9 cellular contexts compared by ENCODE assay signal in genomic region chr9:130768265-130768664, GRCh38.
DNase-seq lines count a peak whose midpoint lies in the region; TF ChIP-seq lines count a peak whose summit lies in the region.
"Had no signal": no experiment of that assay in that cellular context is flagged by ENCODE, and none has a peak within 500 bp of the region (broad histone marks: within the 10 kb centered on the region; RNA-seq: fewer than 3 reads in every experiment).

No MANE protein-coding gene starts in this region.

- H3K9me3 ChIP-seq in mucosa of rectum (ENCODE audit: control insufficient read depth in 2 of 2, low read length in 2 of 2) (no peaks in the 10 kb centered on the region), spleen (no peaks in the 10 kb centered on the region)
- H3K9me3 ChIP-seq in CD4-positive, alpha-beta memory T cell (ENCODE audit: control insufficient read depth in 1 of 2, low read length in 2 of 2) = no peaks in the 10 kb centered on the region

- H3K36me3 Mint-ChIP-seq in activated naive CD8-positive, alpha-beta T cell treated with anti-CD3 and anti-CD28 coated beads for 36 hours = peaks cover 3% of the 10 kb centered on the region
- peaks cover 0 to 5% of the 10 kb centered on the region in 2 donors for H3K36me3 Mint-ChIP-seq in CD4-positive, alpha-beta memory T cell

- H3K27me3 ChIP-seq in mucosa of rectum (ENCODE audit: control insufficient read depth in 2 of 2, insufficient read depth in 2 of 2, low read length in 2 of 2) (no peaks in the 10 kb centered on the region), spleen (replicated peaks in 1 of 7) (no peaks in the 10 kb centered on the region)
- H3K27me3 ChIP-seq in CD4-positive, alpha-beta memory T cell (ENCODE audit: insufficient read depth, low read length) = no peaks in the 10 kb centered on the region

- 38 to 63% (median 44%) methylated on average over 6 of the region's 6 CpGs for WGBS in spleen, 5 donors

- CTCF ChIA-PET in CD4-positive, alpha-beta memory T cell (lab: Charles Lee; ENCODE audit: partially characterized antibody) = interaction anchor here (2.0 kb wide), 1 partner anchor 67 kb away, joined by 6 read pairs; no protein-coding TSS in a partner anchor

- peak; percentile 49 for DNase-seq in Daoy (ENCODE audit: low read depth)
- peak; percentile 22 for DNase-seq in NAMALWA (ENCODE audit: low spot score)
- DNase-seq in dermis blood vessel endothelial cell = peak; percentile 35
- DNase-seq in HuH-7.5 (ENCODE audit: low spot score) = no peak
- DNase-seq in activated naive CD8-positive, alpha-beta T cell treated with anti-CD3 and anti-CD28 coated beads for 36 hours = no peak
- no peak for DNase-seq in CD4-positive, alpha-beta memory T cell
- no peak for DNase-seq in spleen
- DNase-seq: T-helper 1 cell had no signal

- H3K9me3 Mint-ChIP-seq in activated naive CD8-positive, alpha-beta T cell treated with anti-CD3 and anti-CD28 coated beads for 36 hours = no peaks in the 10 kb centered on the region
- H3K9me3 Mint-ChIP-seq in CD4-positive, alpha-beta memory T cell = peaks cover 0 to 2% (median 0%) of the 10 kb centered on the region in 8 donors

- TF ChIP-seq POLR2A in spleen (IDR thresholded peaks at IDR 0.05) = no peak

- H3K4me3 Mint-ChIP-seq in activated naive CD8-positive, alpha-beta T cell treated with anti-CD3 and anti-CD28 coated beads for 36 hours = no peak overlapping the region
- no peak overlapping the region for H3K4me3 Mint-ChIP-seq in CD4-positive, alpha-beta memory T cell

- no peak for TF ChIP-seq CTCF in spleen (IDR thresholded peaks at IDR 0.05 in 8 of 11, conservative IDR thresholded peaks at IDR 0.05 in 3 of 11)

- H3K27me3 Mint-ChIP-seq in activated naive CD8-positive, alpha-beta T cell treated with anti-CD3 and anti-CD28 coated beads for 36 hours = no peaks in the 10 kb centered on the region
- no peaks in the 10 kb centered on the region for H3K27me3 Mint-ChIP-seq in CD4-positive, alpha-beta memory T cell

- peaks cover 31 to 51% of the 10 kb centered on the region in 2 donors for H3K4me1 ChIP-seq in mucosa of rectum (ENCODE audit: control insufficient read depth in 2 of 2, insufficient read depth in 2 of 2, low read length in 2 of 2)
- H3K4me1 ChIP-seq in CD4-positive, alpha-beta memory T cell (ENCODE audit: insufficient read depth, low read length) = no peaks in the 10 kb centered on the region
- peaks cover 18 to 73% (median 47%) of the 10 kb centered on the region in 6 donors for H3K4me1 ChIP-seq in spleen

- no peaks in the 10 kb centered on the region for H3K36me3 ChIP-seq in mucosa of rectum (ENCODE audit: control insufficient read depth in 2 of 2, insufficient read depth in 2 of 2, low read length in 2 of 2)
- H3K36me3 ChIP-seq in CD4-positive, alpha-beta memory T cell (ENCODE audit: insufficient read depth, low read length) = no peaks in the 10 kb centered on the region
- H3K36me3 ChIP-seq in spleen = no peaks in the 10 kb centered on the region

- intact Hi-C loops in CD4-positive, alpha-beta memory T cell (cut with micrococcal nuclease) = no loop called here
- intact Hi-C loops in spleen (cut with DNase I; ENCODE audit: low total_unique reads) = no loop called here

- peak overlapping the region; percentile 10 to 28 for H3K9ac ChIP-seq in mucosa of rectum (ENCODE audit: low read depth in 1 of 2, low read length in 2 of 2)

- peak overlapping the region; percentile 77 to 78 for H3K27ac ChIP-seq in mucosa of rectum (ENCODE audit: low read depth in 2 of 2, low read length in 2 of 2)
- H3K27ac ChIP-seq in CD4-positive, alpha-beta memory T cell (ENCODE audit: low read depth, low read length) = no peak overlapping the region
- peak overlapping the region in 2 of 8 donors; percentile 9 to 11 for H3K27ac ChIP-seq in spleen

- peak overlapping the region; percentile 9 to 66 for H3K4me3 ChIP-seq in mucosa of rectum (ENCODE audit: low read length in 2 of 2)
- H3K4me3 ChIP-seq in CD4-positive, alpha-beta memory T cell (ENCODE audit: low read length in 2 of 2) = no peak overlapping the region
- no peak overlapping the region for H3K4me3 ChIP-seq in spleen

- POLR2A ChIA-PET in CD4-positive, alpha-beta memory T cell (lab: Charles Lee; ENCODE audit: partially characterized antibody) = no interaction called here

- H3K4me1 Mint-ChIP-seq in activated naive CD8-positive, alpha-beta T cell treated with anti-CD3 and anti-CD28 coated beads for 36 hours = peaks cover 50% of the 10 kb centered on the region
- peaks cover 31 to 53% (median 39%) of the 10 kb centered on the region in 4 donors for H3K4me1 Mint-ChIP-seq in CD4-positive, alpha-beta memory T cell

- no peak overlapping the region for H3K27ac Mint-ChIP-seq in activated naive CD8-positive, alpha-beta T cell treated with anti-CD3 and anti-CD28 coated beads for 36 hours
- H3K27ac Mint-ChIP-seq in CD4-positive, alpha-beta memory T cell = peak overlapping the region in 2 of 7 donors; percentile 34 to 64

Comparison
In these comparisons a context has a peak if more than half of its experiments do, and no peak if none do; other contexts are left out.
1. DNase-seq: peak in Daoy (single experiment), NAMALWA (single experiment) and dermis blood vessel endothelial cell (single experiment); none in HuH-7.5 (single experiment), activated naive CD8-positive, alpha-beta T cell treated with anti-CD3 and anti-CD28 coated beads for 36 hours (single experiment), CD4-positive, alpha-beta memory T cell (0 of 5) and spleen (single experiment).
2. H3K4me3 ChIP-seq: peak in mucosa of rectum (2 of 2); none in CD4-positive, alpha-beta memory T cell (0 of 2) and spleen (0 of 8).